1 cellular context compared by ENCODE assay signal in the genomic region with DNA sequence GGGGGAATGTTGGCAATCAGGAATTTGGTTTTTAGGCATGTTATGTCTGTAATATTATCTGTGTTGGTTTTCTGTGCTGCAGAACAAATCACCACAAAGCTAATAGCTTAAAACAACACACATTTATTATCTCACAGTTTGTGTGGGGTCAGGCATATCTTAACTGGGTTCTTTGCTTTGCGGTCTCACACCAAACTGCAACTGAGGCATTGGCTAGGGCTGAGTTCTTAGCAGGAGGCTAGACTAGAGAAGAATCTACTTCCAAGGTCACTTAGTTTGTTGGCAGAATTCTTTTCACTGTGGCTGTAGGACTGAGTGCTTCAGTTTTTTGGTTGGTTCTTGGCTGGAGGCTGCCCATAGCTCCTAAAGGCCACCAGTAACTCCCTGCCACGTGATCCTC.
TF ChIP-seq lines count a peak whose summit lies in the region.

No MANE protein-coding gene starts in this region.

TF ChIP-seq in endothelial cell of umbilical vein, 7 proteins besides CTCF, POLR2A, EP300 and RAD21:
- TF ChIP-seq EZH2 (IDR thresholded peaks at IDR 0.05; ENCODE audit: borderline replicate concordance, low read depth, low read length, severe bottlenecking): no peak
- no peak for TF ChIP-seq FOS (IDR thresholded peaks at IDR 0.05; ENCODE audit: borderline replicate concordance, insufficient read depth, low read length)
- TF ChIP-seq MYC (IDR thresholded peaks at IDR 0.05; ENCODE audit: low read depth, low read length): no peak
- TF ChIP-seq GATA2 (IDR thresholded peaks at IDR 0.05; ENCODE audit: insufficient read depth, insufficient read length, low read depth, low read length): no peak
- no peak for TF ChIP-seq POLR2AphosphoS5 (IDR thresholded peaks at IDR 0.05; ENCODE audit: insufficient read depth, low read depth, low read length)
- TF ChIP-seq, protein P1, sequence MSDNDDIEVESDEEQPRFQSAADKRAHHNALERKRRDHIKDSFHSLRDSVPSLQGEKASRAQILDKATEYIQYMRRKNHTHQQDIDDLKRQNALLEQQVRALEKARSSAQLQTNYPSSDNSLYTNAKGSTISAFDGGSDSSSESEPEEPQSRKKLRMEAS (IDR thresholded peaks at IDR 0.05; ENCODE audit: insufficient read depth, insufficient read length): no peak
- no peak for TF ChIP-seq JUN (IDR thresholded peaks at IDR 0.05; ENCODE audit: borderline replicate concordance, insufficient read depth, insufficient read length, low read depth)
